ENCODE assay signal across 8 cellular contexts in genomic region chr6:154277578-154278128, GRCh38.
DNase-seq lines count a peak whose midpoint lies in the region; ATAC-seq lines count a peak whose summit lies in the region.

No MANE protein-coding gene starts in this region.

- peaks cover 16% of the 10 kb centered on the region for H3K4me1 Mint-ChIP-seq in activated T-helper 2 cell treated with anti-CD3 and anti-CD28 coated beads, Interferon-gamma antibody, Interleukin-2, Interleukin-4, amounts not matched to agents 10 μg/mL and 5 μg/mL and 100 μg/mL, durations not matched to agents 14 hours and 24 hours and 36 hours (ENCODE audit: low read depth)

- H3K36me3 Mint-ChIP-seq in activated T-helper 2 cell treated with anti-CD3 and anti-CD28 coated beads, Interferon-gamma antibody, Interleukin-2, Interleukin-4, amounts not matched to agents 10 μg/mL and 5 μg/mL and 100 μg/mL, durations not matched to agents 14 hours and 24 hours and 36 hours (ENCODE audit: low read depth) = no peaks in the 10 kb centered on the region

- peak overlapping the region; percentile 6 for H3K4me3 Mint-ChIP-seq in activated T-helper 2 cell treated with anti-CD3 and anti-CD28 coated beads, Interferon-gamma antibody, Interleukin-2, Interleukin-4, amounts not matched to agents 10 μg/mL and 5 μg/mL and 100 μg/mL, durations not matched to agents 14 hours and 24 hours and 36 hours (ENCODE audit: low read depth)

- ATAC-seq in HG03066 (IDR thresholded peaks at IDR 0.05; ENCODE audit: low read depth, unreplicated experiment) (peak; percentile 40), sciatic nerve (peak; percentile 34), GM21515 (IDR thresholded peaks at IDR 0.05; ENCODE audit: unreplicated experiment) (no peak)

- DNase-seq in NCI-H748 (lab: John Stamatoyannopoulos, UW; ENCODE audit: unreplicated experiment) (peak; percentile 23), NCI-H748 treated with DMSO at 0.1 percent for 48 hours (lab: John Stamatoyannopoulos, UW) (no peak), sciatic nerve (ENCODE audit: low spot score) (no peak), NCI-H1436 treated with DMSO at 0.1 percent for 48 hours (lab: John Stamatoyannopoulos, UW) (no peak), AG08395 (ENCODE audit: low spot score) (no peak)
- no peak for DNase-seq in activated T-helper 2 cell treated with anti-CD3 and anti-CD28 coated beads, Interferon-gamma antibody, Interleukin-2, Interleukin-4, amounts not matched to agents 10 μg/mL and 5 μg/mL and 100 μg/mL, durations not matched to agents 14 hours and 24 hours and 36 hours (ENCODE audit: low spot score)

- intact Hi-C loops in activated T-helper 2 cell treated with anti-CD3 and anti-CD28 coated beads, Interferon-gamma antibody, Interleukin-2, Interleukin-4, amounts not matched to agents 10 μg/mL and 5 μg/mL and 100 μg/mL, durations not matched to agents 14 hours and 24 hours and 36 hours (cut with micrococcal nuclease) = loop anchor here (1.0 kb wide), 2 partner anchors 30 to 123 kb away; no protein-coding TSS in a partner anchor
- intact Hi-C loops in sciatic nerve (cut with DNase I) = loop anchor here (10.0 kb wide), 1 partner anchor 123 kb away; no protein-coding TSS in a partner anchor

- H3K9me3 Mint-ChIP-seq in activated T-helper 2 cell treated with anti-CD3 and anti-CD28 coated beads, Interferon-gamma antibody, Interleukin-2, Interleukin-4, amounts not matched to agents 10 μg/mL and 5 μg/mL and 100 μg/mL, durations not matched to agents 14 hours and 24 hours and 36 hours = no peaks in the 10 kb centered on the region

- H3K27me3 Mint-ChIP-seq in activated T-helper 2 cell treated with anti-CD3 and anti-CD28 coated beads, Interferon-gamma antibody, Interleukin-2, Interleukin-4, amounts not matched to agents 10 μg/mL and 5 μg/mL and 100 μg/mL, durations not matched to agents 14 hours and 24 hours and 36 hours (ENCODE audit: low read depth) = peaks cover 13% of the 10 kb centered on the region

- H3K27ac Mint-ChIP-seq in activated T-helper 2 cell treated with anti-CD3 and anti-CD28 coated beads, Interferon-gamma antibody, Interleukin-2, Interleukin-4, amounts not matched to agents 10 μg/mL and 5 μg/mL and 100 μg/mL, durations not matched to agents 14 hours and 24 hours and 36 hours = peak overlapping the region; percentile 4
